ENCODE assay signal across 19 cellular contexts in genomic region chr20:618980-619379, GRCh38. TPM values are rescaled to one million over a fixed set of nuclear protein-coding genes. Genes with fewer than 3 reads are reported as not detected.
A peak's percentile ranks its signal among the peaks of the same experiment; 100 is the strongest.
DNase-seq lines count a peak whose midpoint lies in the region; ATAC-seq, FAIRE-seq and TF ChIP-seq lines count a peak whose summit lies in the region.
"Had no signal": no experiment of that assay in that cellular context is flagged by ENCODE, and none has a peak within 500 bp of the region (broad histone marks: within the 10 kb centered on the region; RNA-seq: fewer than 3 reads in every experiment).

No MANE protein-coding gene starts in this region.

- dilution Hi-C loops in keratinocyte (cut with MboI; ENCODE audit: extremely low pct_ligation_motif_present, low sequenced_read_pairs): no loop called here

- WGBS in HepG2 (ENCODE audit: low lambda C conversion rate): 2% methylated on average over 5 of the region's 5 CpGs
- WGBS in right lobe of liver (ENCODE audit: insufficient coverage, low coverage, low lambda C conversion rate, missing lambda C conversion rate): 62% methylated on average over 5 of the region's 5 CpGs

- H3K4me1 ChIP-seq in HepG2 (ENCODE audit: insufficient read depth, low read length) (peaks cover 6% of the 10 kb centered on the region), right lobe of liver (no peaks in the 10 kb centered on the region), keratinocyte (ENCODE audit: control insufficient read depth, extremely low read depth, insufficient read depth, low read length) (no peaks in the 10 kb centered on the region), MM.1S (ENCODE audit: low read length) (no peaks in the 10 kb centered on the region)
- H3K4me1 ChIP-seq: BE2C had no signal

- POLR2A ChIA-PET in HepG2 (lab: Yijun Ruan, JAX): no interaction called here

- no peak for TF ChIP-seq POLR2A in HepG2 (IDR thresholded peaks at IDR 0.05; ENCODE audit: insufficient read depth in 1 of 2, low read depth in 2 of 2, low read length in 2 of 2)
- TF ChIP-seq POLR2A in right lobe of liver (IDR thresholded peaks at IDR 0.05): no peak

- TF ChIP-seq CTCF in HepG2 (CRISPR knock-in tag; IDR thresholded peaks at IDR 0.05) (no peak), right lobe of liver (IDR thresholded peaks at IDR 0.05) (no peak), keratinocyte (optimal IDR thresholded peaks at IDR 0.05 in 1 of 3, IDR thresholded peaks at IDR 0.05 in 1 of 3, conservative IDR thresholded peaks at IDR 0.05 in 1 of 3; ENCODE audit: extremely low read depth in 1 of 3, insufficient read depth in 2 of 3, low read length in 3 of 3) (no peak), MM.1S (IDR thresholded peaks at IDR 0.05; ENCODE audit: low read length) (no peak)

- no peaks in the 10 kb centered on the region for H3K9me1 ChIP-seq in keratinocyte (ENCODE audit: control insufficient read depth, extremely low read depth, insufficient read depth, low read length)

- H3K4me3 ChIP-seq in HepG2 (replicated peaks in 1 of 3; ENCODE audit: insufficient read depth in 1 of 3, low read depth in 2 of 3, low read length in 3 of 3) (no peak overlapping the region), right lobe of liver (no peak overlapping the region), keratinocyte (ENCODE audit: control insufficient read depth in 2 of 3, extremely low read depth in 1 of 3, insufficient read depth in 2 of 3, low read depth in 1 of 3, low read length in 3 of 3) (no peak overlapping the region), MM.1S (ENCODE audit: low read length) (no peak overlapping the region)

- in situ Hi-C loops in HepG2 (cut with HindIII; ENCODE audit: extremely low pct_ligation_motif_present, low pct_unique_long_range_greater_than_20kb): no loop called here

- H3K36me3 ChIP-seq in HepG2 (replicated peaks in 1 of 2; ENCODE audit: control insufficient read depth in 1 of 2, insufficient read depth in 2 of 2, low read length in 2 of 2) (no peaks in the 10 kb centered on the region), right lobe of liver (no peaks in the 10 kb centered on the region), keratinocyte (ENCODE audit: control insufficient read depth in 2 of 2, extremely low read depth in 1 of 2, insufficient read depth in 2 of 2, low read length in 2 of 2) (no peaks in the 10 kb centered on the region), MM.1S (replicated peaks; ENCODE audit: insufficient read depth, low read length) (no peaks in the 10 kb centered on the region)
- H3K36me3 ChIP-seq: BE2C had no signal

- no peaks in the 10 kb centered on the region for H3K79me2 ChIP-seq in HepG2 (ENCODE audit: insufficient read depth, low read length)
- no peaks in the 10 kb centered on the region for H3K79me2 ChIP-seq in keratinocyte (ENCODE audit: control insufficient read depth, insufficient read depth, low read length)
- no peaks in the 10 kb centered on the region for H3K79me2 ChIP-seq in MM.1S (ENCODE audit: low read length)

- CTCF ChIA-PET in HepG2 (lab: Yijun Ruan, JAX; ENCODE audit: low intra/inter-chr PET ratio, low total read pairs): no interaction called here

- H3K9me3 ChIP-seq in HepG2 (ENCODE audit: low read length) (peaks cover 5% of the 10 kb centered on the region; the same call in 1 of the 2 replicates), right lobe of liver (no peaks in the 10 kb centered on the region), keratinocyte (ENCODE audit: control insufficient read depth, low read depth, low read length) (no peaks in the 10 kb centered on the region), MM.1S (replicated peaks; ENCODE audit: insufficient read depth, low read length) (no peaks in the 10 kb centered on the region)
- H3K9me3 ChIP-seq: BE2C had no signal

- TF ChIP-seq EP300 in HepG2 (IDR thresholded peaks at IDR 0.05; ENCODE audit: low read depth in 2 of 2, low read length in 2 of 2): no peak
- no peak for TF ChIP-seq EP300 in HepG2 (CRISPR knock-in tag; IDR thresholded peaks at IDR 0.05; ENCODE audit: borderline replicate concordance)

- H2AFZ ChIP-seq in HepG2 (ENCODE audit: low read length) (no peak overlapping the region), keratinocyte (ENCODE audit: control insufficient read depth, low read length) (no peak overlapping the region), MM.1S (ENCODE audit: low read length) (no peak overlapping the region)

- intact Hi-C loops in HepG2 (cut with micrococcal nuclease; ENCODE audit: unreplicated experiment): no loop called here
- intact Hi-C loops in right lobe of liver (cut with DNase I): no loop called here

- DNase-seq in HepG2 (ENCODE audit: low spot score): peak; percentile 81
- no peak for DNase-seq in right lobe of liver
- peak; percentile 79 for DNase-seq in M059J (ENCODE audit: low read depth)
- no peak for DNase-seq in keratinocyte (ENCODE audit: low read depth, low spot score)
- DNase-seq in activated CD8-positive, alpha-beta memory T cell treated with anti-CD3 and anti-CD28 coated beads for 24 hours: no peak
- DNase-seq in MM.1S: no peak
- DNase-seq in stimulated activated CD4-positive, alpha-beta T cell treated with anti-CD3 and anti-CD28 coated beads, Interleukin-1b, Interleukin-23, amount 100 ng/mL, for 48 hours: no peak
- DNase-seq: ACHN; BE2C; C1 segment of cervical spinal cord; CD4-positive, CD25-positive, alpha-beta regulatory T cell; CD8-positive, alpha-beta memory T cell; COR-L47; GF-D8; GOT3; H7 had no signal

- no peaks in the 10 kb centered on the region for H4K20me1 ChIP-seq in HepG2 (ENCODE audit: insufficient read depth, low read length)
- no peaks in the 10 kb centered on the region for H4K20me1 ChIP-seq in keratinocyte (ENCODE audit: control insufficient read depth, extremely low read depth, insufficient read depth, low read length)
- no peaks in the 10 kb centered on the region for H4K20me1 ChIP-seq in MM.1S (ENCODE audit: insufficient read depth, low read length)

- no peaks in the 10 kb centered on the region for H3F3A ChIP-seq in MM.1S (ENCODE audit: insufficient read depth, low read length)

- FAIRE-seq in HepG2 (lab: Jason Lieb, UNC): peak; percentile 51
- peak; percentile 53 for FAIRE-seq in keratinocyte (lab: Jason Lieb, UNC)
- FAIRE-seq: A204.1, D721Med had no signal

- TF ChIP-seq RAD21 in HepG2 (CRISPR knock-in tag; IDR thresholded peaks at IDR 0.05): no peak

- no TSS peak for BruUV-seq in HepG2 (replicated peaks; lab: Mats Ljungman, UMichigan)

- peaks cover 0 to 36% of the 10 kb centered on the region in 2 experiments; a peak in 3 of 5 replicates for H3K27me3 ChIP-seq in HepG2 (ENCODE audit: control insufficient read depth in 1 of 2, insufficient read depth in 2 of 2, low read length in 2 of 2)
- no peaks in the 10 kb centered on the region for H3K27me3 ChIP-seq in right lobe of liver
- H3K27me3 ChIP-seq in keratinocyte (ENCODE audit: control insufficient read depth, extremely low read depth, insufficient read depth, low read length): peaks cover 19% of the 10 kb centered on the region
- H3K27me3 ChIP-seq in MM.1S (replicated peaks; ENCODE audit: insufficient read depth, low read length): no peaks in the 10 kb centered on the region
- H3K27me3 ChIP-seq: BE2C had no signal

- H3K27ac ChIP-seq in HepG2 (ENCODE audit: extremely low read length, insufficient read depth, low read length) (no peak overlapping the region), right lobe of liver (no peak overlapping the region), keratinocyte (ENCODE audit: control insufficient read depth, insufficient read depth, low read length) (no peak overlapping the region), MM.1S (ENCODE audit: low read length) (no peak overlapping the region)

- ATAC-seq in HepG2 (peak; percentile 18; the same call in 2 of the 3 replicates), right lobe of liver (no peak)
- ATAC-seq: HCT116 had no signal

- H3K9ac ChIP-seq in HepG2 (ENCODE audit: insufficient read depth, low read depth, low read length) (no peak overlapping the region), keratinocyte (ENCODE audit: control insufficient read depth, extremely low read depth, insufficient read depth, low read length) (no peak overlapping the region), MM.1S (ENCODE audit: low read length) (no peak overlapping the region)

- H3K9me2 ChIP-seq in MM.1S (replicated peaks; ENCODE audit: insufficient read depth, low read length): no peaks in the 10 kb centered on the region

- no peak overlapping the region for H3K4me2 ChIP-seq in HepG2 (ENCODE audit: low read depth, low read length)
- no peak overlapping the region for H3K4me2 ChIP-seq in keratinocyte (ENCODE audit: control insufficient read depth, extremely low read depth, insufficient read depth, low read depth, low read length)
- H3K4me2 ChIP-seq in MM.1S (ENCODE audit: low read depth, low read length): no peak overlapping the region

RNA-seq across cellular contexts. Expression of gene TCF15, which starts 8.9 kb away (rescaled TPM):
- total RNA-seq in HepG2 (2016; rRNA removed; fragmentation: Illumina TruSeq; extraction: Trizol) (not detected in 2 replicates), right lobe of liver (under 1 TPM in 1 of 6 experiments, not detected in 5; 0.33 TPM)
- not detected in 2 replicates for total RNA-seq in HepG2 (2016; cell fraction: cytosol; rRNA removed; fragmentation: Illumina TruSeq; extraction: Trizol; ENCODE audit: low read depth)
- not detected in 2 replicates for total RNA-seq in HepG2 (2016; cell fraction: insoluble cytoplasmic fraction; rRNA removed; fragmentation: Illumina TruSeq; extraction: Trizol)
- not detected in 2 replicates for total RNA-seq in HepG2 (2016; cell fraction: membrane; rRNA removed; fragmentation: Illumina TruSeq; extraction: Trizol)
- total RNA-seq in HepG2 (2016; cell fraction: nucleus; rRNA removed; fragmentation: Illumina TruSeq; extraction: Trizol): not detected in 2 replicates
- polyA plus RNA-seq in HepG2 (2011; rRNA removed) (not detected in 2 replicates), keratinocyte (not detected in 3 replicates)
- not detected in 2 replicates for polyA plus RNA-seq in HepG2 (2011; cell fraction: cytosol; rRNA removed)
- polyA plus RNA-seq in HepG2 (2011; cell fraction: nucleus; rRNA removed): not detected in 2 replicates
- polyA plus RNA-seq in HepG2 (2012): not detected in 2 replicates
- not detected in 2 replicates for polyA plus RNA-seq in HepG2 (2016; cell fraction: cytosol; fragmentation: Illumina TruSeq; extraction: Trizol; ENCODE audit: low read depth)
- polyA plus RNA-seq in HepG2 (2016; cell fraction: insoluble cytoplasmic fraction; fragmentation: Illumina TruSeq; extraction: Trizol; ENCODE audit: low read depth): not detected in 2 replicates
- polyA plus RNA-seq in HepG2 (2016; cell fraction: membrane; fragmentation: Illumina TruSeq; extraction: Trizol; ENCODE audit: low read depth): not detected in 2 replicates
- not detected in 2 replicates for polyA plus RNA-seq in HepG2 (2016; cell fraction: nucleus; fragmentation: Illumina TruSeq; extraction: Trizol; ENCODE audit: insufficient read depth, low read depth)
- polyA minus RNA-seq in HepG2 (2011; rRNA and poly(A)+ RNA removed; ENCODE audit: low replicate concordance): not detected in 2 replicates
- polyA minus RNA-seq in HepG2 (2011; cell fraction: cytosol; rRNA and poly(A)+ RNA removed): not detected in 2 replicates
- not detected in 2 replicates for polyA minus RNA-seq in HepG2 (2011; cell fraction: nucleus; rRNA and poly(A)+ RNA removed)
- total RNA-seq in M059J (2014; rRNA removed; shearing (Covaris generic)): not detected in 2 replicates
- not detected for polyA plus RNA-seq in keratinocyte (2011; ENCODE audit: low read depth)
- not detected in 2 replicates for polyA plus RNA-seq in keratinocyte (2011; cell fraction: cytosol; rRNA removed)
- polyA plus RNA-seq in keratinocyte (2011; cell fraction: nucleus; rRNA removed): not detected in 2 replicates
- polyA plus RNA-seq in keratinocyte (2012; ENCODE audit: low replicate concordance): not detected in 2 replicates
- not detected in 3 replicates for polyA minus RNA-seq in keratinocyte
- not detected for polyA minus RNA-seq in keratinocyte (2011; cell fraction: cytosol; rRNA and poly(A)+ RNA removed)
- polyA minus RNA-seq in keratinocyte (2011; cell fraction: nucleus; rRNA and poly(A)+ RNA removed): not detected in 2 replicates
- total RNA-seq: CD4-positive, CD25-positive, alpha-beta regulatory T cell; CD8-positive, alpha-beta memory T cell had no signal
- polyA plus RNA-seq: CD4-positive, CD25-positive, alpha-beta regulatory T cell; CD8-positive, alpha-beta memory T cell had no signal

RNA-seq across cellular contexts. Expression of gene SRXN1, which starts 34.0 kb away (rescaled TPM):
- total RNA-seq in HepG2 (2016; rRNA removed; fragmentation: Illumina TruSeq; extraction: Trizol): 87.7 and 98.2 TPM in 2 replicates
- 26.2 and 26.7 TPM in 2 replicates for total RNA-seq in HepG2 (2016; cell fraction: cytosol; rRNA removed; fragmentation: Illumina TruSeq; extraction: Trizol; ENCODE audit: low read depth)
- total RNA-seq in HepG2 (2016; cell fraction: insoluble cytoplasmic fraction; rRNA removed; fragmentation: Illumina TruSeq; extraction: Trizol): 85.6 and 95.5 TPM in 2 replicates
- total RNA-seq in HepG2 (2016; cell fraction: membrane; rRNA removed; fragmentation: Illumina TruSeq; extraction: Trizol): 86.8 and 92.3 TPM in 2 replicates
- total RNA-seq in HepG2 (2016; cell fraction: nucleus; rRNA removed; fragmentation: Illumina TruSeq; extraction: Trizol): 37.3 and 40.4 TPM in 2 replicates
- polyA plus RNA-seq in HepG2 (2011; rRNA removed): 29.9 and 41.3 TPM in 2 replicates
- 26.1 and 37.8 TPM in 2 replicates for polyA plus RNA-seq in HepG2 (2011; cell fraction: cytosol; rRNA removed)
- polyA plus RNA-seq in HepG2 (2011; cell fraction: nucleus; rRNA removed): 10.4 and 16.8 TPM in 2 replicates
- polyA plus RNA-seq in HepG2 (2012): 39.7 and 59.3 TPM in 2 replicates
- polyA plus RNA-seq in HepG2 (2016; cell fraction: cytosol; fragmentation: Illumina TruSeq; extraction: Trizol; ENCODE audit: low read depth): 18.8 and 21.5 TPM in 2 replicates
- 78.8 and 84.6 TPM in 2 replicates for polyA plus RNA-seq in HepG2 (2016; cell fraction: insoluble cytoplasmic fraction; fragmentation: Illumina TruSeq; extraction: Trizol; ENCODE audit: low read depth)
- polyA plus RNA-seq in HepG2 (2016; cell fraction: membrane; fragmentation: Illumina TruSeq; extraction: Trizol; ENCODE audit: low read depth): 49.8 and 51.3 TPM in 2 replicates
- 53.3 and 55.5 TPM in 2 replicates for polyA plus RNA-seq in HepG2 (2016; cell fraction: nucleus; fragmentation: Illumina TruSeq; extraction: Trizol; ENCODE audit: insufficient read depth, low read depth)
- 29.6 and 43.5 TPM in 2 replicates for polyA minus RNA-seq in HepG2 (2011; rRNA and poly(A)+ RNA removed; ENCODE audit: low replicate concordance)
- 17.1 and 26.2 TPM in 2 replicates for polyA minus RNA-seq in HepG2 (2011; cell fraction: cytosol; rRNA and poly(A)+ RNA removed)
- polyA minus RNA-seq in HepG2 (2011; cell fraction: nucleus; rRNA and poly(A)+ RNA removed): 8.4 and 15.7 TPM in 2 replicates
- 100 to 1,000 TPM in 2 of 6 experiments, 10 to 100 TPM in 4; 14.4 to 166 (median 46.0) TPM for total RNA-seq in right lobe of liver
- 48.0 and 53.7 TPM in 2 replicates for total RNA-seq in M059J (2014; rRNA removed; shearing (Covaris generic))
- polyA plus RNA-seq in keratinocyte: 49.9 to 55.3 TPM (median 51.7 TPM) in 3 replicates
- polyA plus RNA-seq in keratinocyte (2011; ENCODE audit: low read depth): 14.3 TPM
- 47.5 and 68.9 TPM in 2 replicates for polyA plus RNA-seq in keratinocyte (2011; cell fraction: cytosol; rRNA removed)
- 24.0 and 25.8 TPM in 2 replicates for polyA plus RNA-seq in keratinocyte (2011; cell fraction: nucleus; rRNA removed)
- 46.6 and 56.9 TPM in 2 replicates for polyA plus RNA-seq in keratinocyte (2012; ENCODE audit: low replicate concordance)
- polyA minus RNA-seq in keratinocyte: 38.6 to 43.2 TPM (median 41.1 TPM) in 3 replicates
- polyA minus RNA-seq in keratinocyte (2011; cell fraction: cytosol; rRNA and poly(A)+ RNA removed): 53.3 TPM
- polyA minus RNA-seq in keratinocyte (2011; cell fraction: nucleus; rRNA and poly(A)+ RNA removed): 14.9 and 20.7 TPM in 2 replicates

RNA-seq across cellular contexts. Expression of gene SCRT2, which starts 56.6 kb away (rescaled TPM):
- not detected in 2 replicates for total RNA-seq in HepG2 (2016; rRNA removed; fragmentation: Illumina TruSeq; extraction: Trizol)
- not detected in 2 replicates for total RNA-seq in HepG2 (2016; cell fraction: cytosol; rRNA removed; fragmentation: Illumina TruSeq; extraction: Trizol; ENCODE audit: low read depth)
- total RNA-seq in HepG2 (2016; cell fraction: insoluble cytoplasmic fraction; rRNA removed; fragmentation: Illumina TruSeq; extraction: Trizol): not detected in 2 replicates
- total RNA-seq in HepG2 (2016; cell fraction: membrane; rRNA removed; fragmentation: Illumina TruSeq; extraction: Trizol): not detected in 2 replicates
- not detected in 2 replicates for total RNA-seq in HepG2 (2016; cell fraction: nucleus; rRNA removed; fragmentation: Illumina TruSeq; extraction: Trizol)
- polyA plus RNA-seq in HepG2 (2011; rRNA removed): not detected in 2 replicates
- polyA plus RNA-seq in HepG2 (2011; cell fraction: cytosol; rRNA removed): not detected in 2 replicates
- not detected in 2 replicates for polyA plus RNA-seq in HepG2 (2011; cell fraction: nucleus; rRNA removed)
- not detected in 2 replicates for polyA plus RNA-seq in HepG2 (2012)
- polyA plus RNA-seq in HepG2 (2016; cell fraction: cytosol; fragmentation: Illumina TruSeq; extraction: Trizol; ENCODE audit: low read depth): not detected in 2 replicates
- polyA plus RNA-seq in HepG2 (2016; cell fraction: insoluble cytoplasmic fraction; fragmentation: Illumina TruSeq; extraction: Trizol; ENCODE audit: low read depth): not detected in 2 replicates
- polyA plus RNA-seq in HepG2 (2016; cell fraction: membrane; fragmentation: Illumina TruSeq; extraction: Trizol; ENCODE audit: low read depth): not detected in 2 replicates
- not detected in 2 replicates for polyA plus RNA-seq in HepG2 (2016; cell fraction: nucleus; fragmentation: Illumina TruSeq; extraction: Trizol; ENCODE audit: insufficient read depth, low read depth)
- polyA minus RNA-seq in HepG2 (2011; rRNA and poly(A)+ RNA removed; ENCODE audit: low replicate concordance): not detected in 2 replicates
- not detected in 2 replicates for polyA minus RNA-seq in HepG2 (2011; cell fraction: cytosol; rRNA and poly(A)+ RNA removed)
- polyA minus RNA-seq in HepG2 (2011; cell fraction: nucleus; rRNA and poly(A)+ RNA removed): not detected in 2 replicates
- not detected for total RNA-seq in right lobe of liver
- total RNA-seq in M059J (2014; rRNA removed; shearing (Covaris generic)): not detected in 2 replicates
- polyA plus RNA-seq in keratinocyte: not detected in 3 replicates
- polyA plus RNA-seq in keratinocyte (2011; ENCODE audit: low read depth): not detected
- not detected in 2 replicates for polyA plus RNA-seq in keratinocyte (2011; cell fraction: cytosol; rRNA removed)
- polyA plus RNA-seq in keratinocyte (2011; cell fraction: nucleus; rRNA removed): not detected in 2 replicates
- not detected in 2 replicates for polyA plus RNA-seq in keratinocyte (2012; ENCODE audit: low replicate concordance)
- not detected in 3 replicates for polyA minus RNA-seq in keratinocyte
- polyA minus RNA-seq in keratinocyte (2011; cell fraction: cytosol; rRNA and poly(A)+ RNA removed): not detected
- polyA minus RNA-seq in keratinocyte (2011; cell fraction: nucleus; rRNA and poly(A)+ RNA removed): not detected in 2 replicates
- total RNA-seq: CD4-positive, CD25-positive, alpha-beta regulatory T cell; CD8-positive, alpha-beta memory T cell had no signal
- polyA plus RNA-seq: CD4-positive, CD25-positive, alpha-beta regulatory T cell; CD8-positive, alpha-beta memory T cell had no signal

Comparison
In these comparisons a context has a peak if more than half of its experiments do, and no peak if none do; other contexts are left out.
1. DNase-seq: peak in HepG2 (single experiment) and M059J (single experiment); none in right lobe of liver (0 of 3), keratinocyte (single experiment), activated CD8-positive, alpha-beta memory T cell treated with anti-CD3 and anti-CD28 coated beads for 24 hours (single experiment), MM.1S (single experiment) and stimulated activated CD4-positive, alpha-beta T cell treated with anti-CD3 and anti-CD28 coated beads, Interleukin-1b, Interleukin-23, amount 100 ng/mL, for 48 hours (single experiment).